ENCODE assay signal across 22 cellular contexts in the genomic region with DNA sequence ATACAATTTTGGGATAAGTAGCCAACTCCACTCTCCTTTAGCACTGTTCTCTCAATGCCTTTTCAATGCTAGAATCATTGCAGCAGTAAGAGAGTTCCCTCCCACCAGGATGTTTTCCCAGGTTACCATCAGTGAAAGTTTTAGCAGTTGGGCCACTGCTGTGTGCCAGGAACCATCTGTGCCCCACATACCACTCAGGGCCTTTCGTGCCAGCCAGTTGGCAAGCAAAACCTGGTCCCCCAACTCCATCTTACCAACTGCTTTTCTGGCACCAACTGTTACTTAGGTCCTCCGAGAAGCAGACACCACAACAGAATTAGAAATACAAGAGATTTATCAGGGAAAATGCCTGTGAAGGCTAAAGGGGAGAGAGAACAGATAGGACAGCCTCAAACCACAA.
"Had no signal": no experiment of that assay in that cellular context is flagged by ENCODE, and none has a peak within 500 bp of the region (broad histone marks: within the 10 kb centered on the region; RNA-seq: fewer than 3 reads in every experiment).

No MANE protein-coding gene starts in this region.

- DNase-seq: effector CD8-positive, alpha-beta T cell; endodermal cell; foreskin fibroblast; gastrocnemius medialis; head of caudate nucleus; left ventricle myocardium superior; lower lobe of right lung; natural killer cell; stimulated activated CD4-positive, alpha-beta T cell treated with anti-CD3 and anti-CD28 coated beads, Interleukin-12 subunit alpha, Interleukin-12 subunit beta, amount 100 ng/mL, for 4 hours; stimulated activated CD4-positive, alpha-beta T cell treated with anti-CD3 and anti-CD28 coated beads, Interleukin-1b, Interleukin-23, amount 100 ng/mL, for 48 hours; stimulated activated CD4-positive, alpha-beta T cell treated with anti-CD3 and anti-CD28 coated beads, Interleukin-4, amount 100 ng/mL, for 1 hour; stimulated activated CD8-positive, alpha-beta memory T cell treated with anti-CD3 and anti-CD28 coated beads, Interleukin-4, amount 100 ng/mL, for 48 hours; stimulated activated naive CD4-positive, alpha-beta T cell treated with Interleukin-2 at 50 U/mL for 16 hours; stomach; testis; tibial artery had no signal

- H3K9ac ChIP-seq: parathyroid adenoma had no signal

- H3K27ac ChIP-seq: epithelial cell of prostate, gastrocnemius medialis, lower lobe of right lung, parathyroid adenoma, prostate gland, right atrium auricular region, stomach, testis, tibial artery had no signal

- H3K4me1 ChIP-seq: gastrocnemius medialis, lower lobe of right lung, parathyroid adenoma, prostate gland, testis, tibial artery had no signal

- H3K9me3 Mint-ChIP-seq: endodermal cell had no signal

- H3K79me2 ChIP-seq: parathyroid adenoma had no signal

- H3K4me3 Mint-ChIP-seq: endodermal cell, natural killer cell, type B pancreatic cell had no signal

- H2AFZ ChIP-seq: parathyroid adenoma had no signal

- H3K4me2 ChIP-seq: smooth muscle cell had no signal

- H3K27me3 Mint-ChIP-seq: type B pancreatic cell had no signal

- H3K9me3 ChIP-seq: gastrocnemius medialis, lower lobe of right lung, prostate gland, right atrium auricular region, stomach, testis, tibial artery had no signal

- H3K4me1 Mint-ChIP-seq: endodermal cell, natural killer cell had no signal

- H3K4me3 ChIP-seq: gastrocnemius medialis, lower lobe of right lung, prostate gland, right atrium auricular region, smooth muscle cell, stomach, testis, tibial artery had no signal

- H3K36me3 Mint-ChIP-seq: natural killer cell, type B pancreatic cell had no signal

- H3K27me3 ChIP-seq: gastrocnemius medialis, right atrium auricular region, stomach, testis, tibial artery had no signal

- H3K27ac Mint-ChIP-seq: endodermal cell, natural killer cell, type B pancreatic cell had no signal
